In genomic region chr2:192286093-192286701, GRCh38 we compare ENCODE assay signal across 8 cellular contexts.
DNase-seq lines count a peak whose midpoint lies in the region; ATAC-seq, FAIRE-seq and TF ChIP-seq lines count a peak whose summit lies in the region.

No MANE protein-coding gene starts in this region.

- no peaks in the 10 kb centered on the region for H3K9me3 ChIP-seq in keratinocyte (ENCODE audit: control insufficient read depth, low read depth, low read length)
- no peaks in the 10 kb centered on the region for H3K9me3 ChIP-seq in mucosa of descending colon

- no peaks in the 10 kb centered on the region for H3K79me2 ChIP-seq in keratinocyte (ENCODE audit: control insufficient read depth, insufficient read depth, low read length)

- intact Hi-C loops in mucosa of descending colon (cut with DNase I, micrococcal nuclease): no loop called here

- no peaks in the 10 kb centered on the region for H4K20me1 ChIP-seq in keratinocyte (ENCODE audit: control insufficient read depth, extremely low read depth, insufficient read depth, low read length)

- no peaks in the 10 kb centered on the region for H3K9me1 ChIP-seq in keratinocyte (ENCODE audit: control insufficient read depth, extremely low read depth, insufficient read depth, low read length)

- no peak for FAIRE-seq in keratinocyte (lab: Jason Lieb, UNC)

- H3K4me1 ChIP-seq in keratinocyte (ENCODE audit: control insufficient read depth, extremely low read depth, insufficient read depth, low read length): no peaks in the 10 kb centered on the region
- H3K4me1 ChIP-seq in mucosa of descending colon (ENCODE audit: low read depth): no peaks in the 10 kb centered on the region

- H2AFZ ChIP-seq in keratinocyte (ENCODE audit: control insufficient read depth, low read length): no peak overlapping the region

- H3K36me3 ChIP-seq in keratinocyte (ENCODE audit: control insufficient read depth in 2 of 2, extremely low read depth in 1 of 2, insufficient read depth in 2 of 2, low read length in 2 of 2): no peaks in the 10 kb centered on the region
- no peaks in the 10 kb centered on the region for H3K36me3 ChIP-seq in mucosa of descending colon (ENCODE audit: low read depth)

- no peak overlapping the region for H3K27ac ChIP-seq in keratinocyte (ENCODE audit: control insufficient read depth, insufficient read depth, low read length)

- TF ChIP-seq CTCF in keratinocyte (optimal IDR thresholded peaks at IDR 0.05 in 1 of 3, IDR thresholded peaks at IDR 0.05 in 1 of 3, conservative IDR thresholded peaks at IDR 0.05 in 1 of 3; ENCODE audit: extremely low read depth in 1 of 3, insufficient read depth in 2 of 3, low read length in 3 of 3) (peak; percentile 51 to 78 (median 62)), mucosa of descending colon (IDR thresholded peaks at IDR 0.05) (no peak)

- H3K9ac ChIP-seq in keratinocyte (ENCODE audit: control insufficient read depth, extremely low read depth, insufficient read depth, low read length): no peak overlapping the region

- no peak overlapping the region for H3K4me2 ChIP-seq in keratinocyte (ENCODE audit: control insufficient read depth, extremely low read depth, insufficient read depth, low read depth, low read length)

- DNase-seq in Caki2 (ENCODE audit: low read depth) (peak; percentile 16), HPDE6-E6E7 (ENCODE audit: extremely low spot score) (peak; percentile 4), keratinocyte (ENCODE audit: low read depth, low spot score) (no peak), mucosa of descending colon (no peak)
- DNase-seq in stimulated activated CD4-positive, alpha-beta T cell treated with anti-CD3 and anti-CD28 coated beads, Interleukin-2, amount 100 ng/mL, for 48 hours: no peak

- in situ Hi-C loops in Caki2 (cut with HindIII; ENCODE audit: low pct_unique_long_range_greater_than_20kb, low sequenced_read_pairs): no loop called here

- no peaks in the 10 kb centered on the region for H3K27me3 ChIP-seq in keratinocyte (ENCODE audit: control insufficient read depth, extremely low read depth, insufficient read depth, low read length)

- ATAC-seq in SK-N-SH treated with all-trans-retinoic acid at 6 μM for 48 hours (peak; percentile 70; the same call in 2 of the 3 replicates), GM18861 (IDR thresholded peaks at IDR 0.05; ENCODE audit: unreplicated experiment) (no peak), mucosa of descending colon (no peak), HG02571 (IDR thresholded peaks at IDR 0.05; ENCODE audit: unreplicated experiment) (no peak)

- dilution Hi-C loops in keratinocyte (cut with MboI; ENCODE audit: extremely low pct_ligation_motif_present, low sequenced_read_pairs): no loop called here

- no peak overlapping the region for H3K4me3 ChIP-seq in keratinocyte (ENCODE audit: control insufficient read depth in 2 of 3, extremely low read depth in 1 of 3, insufficient read depth in 2 of 3, low read depth in 1 of 3, low read length in 3 of 3)
- H3K4me3 ChIP-seq in mucosa of descending colon: no peak overlapping the region

TF ChIP-seq in SK-N-SH treated with all-trans-retinoic acid at 6 μM for 48 hours, 23 proteins besides CTCF, POLR2A, EP300 and RAD21:
- TF ChIP-seq ZNF70 (CRISPR knock-in tag; IDR thresholded peaks at IDR 0.05): no peak
- TF ChIP-seq ZFP30 (CRISPR knock-in tag; IDR thresholded peaks at IDR 0.05): no peak
- TF ChIP-seq CSRNP3 (CRISPR knock-in tag; IDR thresholded peaks at IDR 0.05): no peak
- TF ChIP-seq RARB (CRISPR knock-in tag; IDR thresholded peaks at IDR 0.05): no peak
- TF ChIP-seq TSHZ2 (CRISPR knock-in tag; IDR thresholded peaks at IDR 0.05): no peak
- no peak for TF ChIP-seq CREB5 (CRISPR knock-in tag; IDR thresholded peaks at IDR 0.05; ENCODE audit: low read depth)
- TF ChIP-seq GLIS3 (CRISPR knock-in tag; IDR thresholded peaks at IDR 0.05): no peak
- no peak for TF ChIP-seq ESRRG (CRISPR knock-in tag; IDR thresholded peaks at IDR 0.05)
- TF ChIP-seq POU6F1 (CRISPR knock-in tag; IDR thresholded peaks at IDR 0.05; ENCODE audit: borderline replicate concordance, low read depth): no peak
- TF ChIP-seq ZFP3 (CRISPR knock-in tag; IDR thresholded peaks at IDR 0.05): no peak

Comparison
In these comparisons a context has a peak if more than half of its experiments do, and no peak if none do; other contexts are left out.
1. DNase-seq: peak in Caki2 (single experiment) and HPDE6-E6E7 (single experiment); none in keratinocyte (single experiment), mucosa of descending colon (0 of 3) and stimulated activated CD4-positive, alpha-beta T cell treated with anti-CD3 and anti-CD28 coated beads, Interleukin-2, amount 100 ng/mL, for 48 hours (0 of 2).